8 cellular contexts compared by ENCODE assay signal in genomic region chr6:24743265-24743943, GRCh38. TPM values are rescaled to one million over a fixed set of nuclear protein-coding genes. Genes with fewer than 3 reads are reported as not detected.
A peak's percentile ranks its signal among the peaks of the same experiment; 100 is the strongest.
DNase-seq lines count a peak whose midpoint lies in the region; ATAC-seq and TF ChIP-seq lines count a peak whose summit lies in the region.

No MANE protein-coding gene starts in this region.

- BruUV-seq in Panc1 (replicated peaks; lab: Mats Ljungman, UMichigan): no TSS peak

- no peaks in the 10 kb centered on the region for H3K27me3 Mint-ChIP-seq in dendritic cell treated with granulocyte-macrophage colony-stimulating factor and Interleukin-4, amounts not matched to agents 40 ng/mL and 50 ng/mL, for 4 days

- H3K4me3 ChIP-seq in AG04450 (ENCODE audit: low read depth, low read length) (no peak overlapping the region; the same call in 1 of the 2 replicates), Panc1 (ENCODE audit: low read depth in 2 of 2, low read length in 2 of 2) (no peak overlapping the region), neuron (ENCODE audit: low read length) (no peak overlapping the region)

- peaks cover 5% of the 10 kb centered on the region for H3K36me3 Mint-ChIP-seq in dendritic cell treated with granulocyte-macrophage colony-stimulating factor and Interleukin-4, amounts not matched to agents 40 ng/mL and 50 ng/mL, for 4 days (ENCODE audit: low read depth)

- intact Hi-C loops in Panc1 (cut with micrococcal nuclease; ENCODE audit: unreplicated experiment): no loop called here
- intact Hi-C loops in dendritic cell treated with granulocyte-macrophage colony-stimulating factor and Interleukin-4, amounts not matched to agents 40 ng/mL and 50 ng/mL, for 4 days (cut with micrococcal nuclease): no loop called here

- no peak for TF ChIP-seq CTCF in AG04450 (IDR thresholded peaks at IDR 0.05; ENCODE audit: low read depth, low read length)
- no peak for TF ChIP-seq CTCF in Panc1 (IDR thresholded peaks at IDR 0.05)

- H3K27ac ChIP-seq in AG04450 (ENCODE audit: low read depth, low read length) (peak overlapping the region; percentile 97), Panc1 (ENCODE audit: low read length) (no peak overlapping the region)

- POLR2A ChIA-PET in AG04450 (lab: Yijun Ruan, JAX) (interaction anchor here (0.6 to 1.4 kb wide), 4 partner anchors 9 to 101 kb away, joined by 4 to 14 read pairs (median 6); no protein-coding TSS in a partner anchor), Panc1 (lab: Charles Lee) (no interaction called here)

- CTCF ChIA-PET in AG04450 (lab: Charles Lee): interaction anchor here (0.7 to 1.8 kb wide), 6 partner anchors 77 to 327 kb away, joined by 3 to 9 read pairs (median 6); partner anchors contain the start of genes ACOT13 and TDP2
- CTCF ChIA-PET in Panc1 (lab: Charles Lee): interaction anchor here (0.7 kb wide), 1 partner anchor 171 kb away, joined by 3 read pairs; no protein-coding TSS in a partner anchor

- H3K4me1 Mint-ChIP-seq in dendritic cell treated with granulocyte-macrophage colony-stimulating factor and Interleukin-4, amounts not matched to agents 40 ng/mL and 50 ng/mL, for 4 days (ENCODE audit: low read depth): peaks cover 77% of the 10 kb centered on the region

- peak overlapping the region; percentile 56 for H2AFZ ChIP-seq in neuron (ENCODE audit: low read depth, low read length)

- peak overlapping the region; percentile 60 for H3K4me3 Mint-ChIP-seq in dendritic cell treated with granulocyte-macrophage colony-stimulating factor and Interleukin-4, amounts not matched to agents 40 ng/mL and 50 ng/mL, for 4 days

- peak overlapping the region; percentile 99 for H3K27ac Mint-ChIP-seq in dendritic cell treated with granulocyte-macrophage colony-stimulating factor and Interleukin-4, amounts not matched to agents 40 ng/mL and 50 ng/mL, for 4 days

- in situ Hi-C loops in Panc1 (cut with HindIII; ENCODE audit: low pct_unique_long_range_greater_than_20kb, low sequenced_read_pairs): no loop called here

- H3K27me3 ChIP-seq in AG04450 (ENCODE audit: control insufficient read depth, insufficient read depth, low read length) (no peaks in the 10 kb centered on the region), Panc1 (ENCODE audit: control insufficient read depth, insufficient read depth, low read length) (no peaks in the 10 kb centered on the region), neuron (ENCODE audit: insufficient read depth, low read length) (no peaks in the 10 kb centered on the region)

- H3K4me1 ChIP-seq in Panc1 (ENCODE audit: control insufficient read depth, insufficient read depth, low read length): no peaks in the 10 kb centered on the region
- no peaks in the 10 kb centered on the region for H3K4me1 ChIP-seq in neuron (ENCODE audit: insufficient read depth, low read length)

- DNase-seq in AG04450 (ENCODE audit: low read depth, low spot score): peak; percentile 90
- peak; percentile 73 for DNase-seq in Panc1 (ENCODE audit: low read depth, low spot score)
- DNase-seq in NAMALWA (ENCODE audit: low spot score): no peak
- no peak for DNase-seq in NCI-H82 (lab: John Stamatoyannopoulos, UW)

- H3K36me3 ChIP-seq in Panc1 (ENCODE audit: control insufficient read depth, insufficient read depth, low read length) (no peaks in the 10 kb centered on the region), neuron (ENCODE audit: insufficient read depth, low read length) (no peaks in the 10 kb centered on the region)

- H3K9me3 ChIP-seq in AG04450 (ENCODE audit: control insufficient read depth, insufficient read depth, low read length): no peaks in the 10 kb centered on the region
- H3K9me3 ChIP-seq in Panc1 (ENCODE audit: control insufficient read depth, insufficient read depth, low read depth, low read length): no peaks in the 10 kb centered on the region
- H3K9me3 ChIP-seq in neuron (ENCODE audit: low read length): no peaks in the 10 kb centered on the region

- no peaks in the 10 kb centered on the region for H3K9me3 Mint-ChIP-seq in dendritic cell treated with granulocyte-macrophage colony-stimulating factor and Interleukin-4, amounts not matched to agents 40 ng/mL and 50 ng/mL, for 4 days

- ATAC-seq in GM18868 (IDR thresholded peaks at IDR 0.05; ENCODE audit: unreplicated experiment): peak; percentile 95
- peak; percentile 90 for ATAC-seq in HG03039 (IDR thresholded peaks at IDR 0.05; ENCODE audit: unreplicated experiment)
- ATAC-seq in Panc1: peak; percentile 92

RNA-seq across cellular contexts. Expression of gene C6orf62, which starts 24.4 kb away (rescaled TPM):
- 76.4 and 111 TPM in 2 replicates for polyA plus RNA-seq in AG04450 (2011; rRNA removed)
- 71.2 and 96.7 TPM in 2 replicates for polyA minus RNA-seq in AG04450 (2011; rRNA and poly(A)+ RNA removed)
- 153 TPM for total RNA-seq in Panc1 (2021; ENCODE audit: unreplicated experiment)
- polyA plus RNA-seq in Panc1 (2012; ENCODE audit: insufficient read length): 53.5 TPM

RNA-seq across cellular contexts. Expression of gene GMNN, which starts 31.3 kb away (rescaled TPM):
- polyA plus RNA-seq in AG04450 (2011; rRNA removed): 17.4 and 22.0 TPM in 2 replicates
- 5.4 and 6.3 TPM in 2 replicates for polyA minus RNA-seq in AG04450 (2011; rRNA and poly(A)+ RNA removed)
- total RNA-seq in Panc1 (2021; ENCODE audit: unreplicated experiment): 53.1 TPM
- polyA plus RNA-seq in Panc1 (2012; ENCODE audit: insufficient read length): 24.1 TPM

RNA-seq across cellular contexts. Expression of gene ARMH2, which starts 55.3 kb away (rescaled TPM):
- not detected in 2 replicates for polyA plus RNA-seq in AG04450 (2011; rRNA removed)
- polyA minus RNA-seq in AG04450 (2011; rRNA and poly(A)+ RNA removed): not detected in 2 replicates
- total RNA-seq in Panc1 (2021; ENCODE audit: unreplicated experiment): not detected
- polyA plus RNA-seq in Panc1 (2012; ENCODE audit: insufficient read length): not detected

Comparison
In these comparisons a context has a peak if more than half of its experiments do, and no peak if none do; other contexts are left out.
1. DNase-seq: peak in AG04450 (single experiment) and Panc1 (single experiment); none in NAMALWA (single experiment) and NCI-H82 (single experiment).
2. Peak in every context shown above with its lines, with median percentiles within 50 percentile points of each other: ATAC-seq.